In genomic region chr6:56348578-56348977, GRCh38 we compare ENCODE assay signal across 1 cellular context.
TF ChIP-seq lines count a peak whose summit lies in the region.

No MANE protein-coding gene starts in this region.

TF ChIP-seq in H1, 55 proteins besides CTCF, POLR2A, EP300 and RAD21:
- TF ChIP-seq TAF7 (optimal IDR thresholded peaks at IDR 0.05; ENCODE audit: borderline replicate concordance, low read depth, low read length) (no peak), SIX5 (IDR thresholded peaks at IDR 0.05; ENCODE audit: low read depth, low read length) (no peak), FOSL1 (IDR thresholded peaks at IDR 0.05; ENCODE audit: insufficient read depth, low read depth, low read length) (no peak), TCF12 (IDR thresholded peaks at IDR 0.05; ENCODE audit: low read depth, low read length) (no peak), ASH2L (IDR thresholded peaks at IDR 0.05; ENCODE audit: low read length) (no peak), ZNF274 (IDR thresholded peaks at IDR 0.05; ENCODE audit: borderline replicate concordance, extremely low read depth, low read length) (no peak)
